36 cellular contexts compared by ENCODE assay signal in the genomic region with DNA sequence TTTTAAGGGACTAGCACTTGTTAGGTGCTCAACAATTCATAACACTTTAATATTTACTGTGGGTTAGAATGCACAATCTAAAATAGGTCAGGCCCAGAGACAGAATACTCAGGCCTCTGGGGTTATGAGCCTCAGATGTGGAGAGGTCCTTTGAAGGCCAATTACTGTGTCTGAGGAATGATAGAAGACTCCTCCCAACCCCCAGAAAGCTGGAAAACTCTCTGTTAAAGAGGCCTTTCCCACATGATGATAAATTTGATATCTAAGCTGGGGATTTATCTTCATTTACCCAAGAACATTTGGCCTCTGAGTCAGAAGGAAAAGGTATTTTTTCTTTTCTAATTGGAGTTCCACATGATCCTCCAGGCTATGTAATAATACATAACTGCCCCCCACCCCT. TPM values are rescaled to one million over a fixed set of nuclear protein-coding genes. Genes with fewer than 3 reads are reported as not detected.
"Had no signal": no experiment of that assay in that cellular context is flagged by ENCODE, and none has a peak within 500 bp of the region (broad histone marks: within the 10 kb centered on the region; RNA-seq: fewer than 3 reads in every experiment).

No MANE protein-coding gene starts in this region.

- H3K4me3 ChIP-seq: breast epithelium, esophagus muscularis mucosa, gastrocnemius medialis, left ventricle myocardium inferior, lung, ovary, sigmoid colon, smooth muscle cell, stomach, thyroid gland, upper lobe of left lung had no signal

- DNase-seq: activated CD4-positive, alpha-beta T cell treated with anti-CD3 and anti-CD28 coated beads for 4 hours; activated CD4-positive, alpha-beta T cell treated with anti-CD3 and anti-CD28 coated beads, Interleukin-2, amount 50 U/mL, for 48 hours; activated CD4-positive, CD25-positive, alpha-beta regulatory T cell; activated CD8-positive, alpha-beta memory T cell treated with anti-CD3 and anti-CD28 coated beads for 24 hours; activated gamma-delta T cell; activated naive CD4-positive, alpha-beta T cell treated with anti-CD3 and anti-CD28 coated beads, Interleukin-2, amount 10 ng/mL, durations not matched to agents 7 days and 5 days; activated naive CD8-positive, alpha-beta T cell treated with anti-CD3 and anti-CD28 coated beads, Interleukin-2, amount 10 ng/mL, durations not matched to agents 7 days and 5 days; amniotic stem cell; endodermal cell; gastrocnemius medialis; glutamatergic neuron; islet precursor cell; left ventricle myocardium inferior; ovary; sigmoid colon; stimulated activated CD4-positive, alpha-beta T cell treated with anti-CD3 and anti-CD28 coated beads, Interleukin-1b, Interleukin-23, amount 100 ng/mL, for 48 hours; stimulated activated CD4-positive, alpha-beta T cell treated with anti-CD3 and anti-CD28 coated beads, Interleukin-4, amount 100 ng/mL, for 4 hours; stimulated activated CD8-positive, alpha-beta memory T cell treated with anti-CD3 and anti-CD28 coated beads, Interleukin-4, amount 100 ng/mL, for 48 hours; stimulated activated naive B cell treated with anti-CD40 and anti-IgM and Interleukin-4, amounts not matched to agents 10 μg/mL and 1 μg/mL and 100 μg/mL, for 72 hours; stomach; T-helper 1 cell; thyroid gland; upper lobe of left lung had no signal

- H3K36me3 Mint-ChIP-seq: activated naive CD4-positive, alpha-beta T cell treated with anti-CD3 and anti-CD28 coated beads, Interleukin-2, amount 10 ng/mL, durations not matched to agents 7 days and 5 days; activated naive CD8-positive, alpha-beta T cell treated with anti-CD3 and anti-CD28 coated beads, Interleukin-2, amount 10 ng/mL, durations not matched to agents 7 days and 5 days had no signal

- H3K36me3 ChIP-seq: breast epithelium, esophagus muscularis mucosa, gastrocnemius medialis, left ventricle myocardium inferior, ovary, sigmoid colon, stomach, thyroid gland, upper lobe of left lung had no signal

- H3K27me3 ChIP-seq: breast epithelium, esophagus muscularis mucosa, gastrocnemius medialis, ovary, sigmoid colon, stomach, thyroid gland, upper lobe of left lung had no signal

- H3K4me1 ChIP-seq: breast epithelium, gastrocnemius medialis, sigmoid colon, stomach, upper lobe of left lung had no signal

- H3K9me3 ChIP-seq: breast epithelium, esophagus muscularis mucosa, gastrocnemius medialis, left ventricle myocardium inferior, ovary, sigmoid colon, stomach, thyroid gland, upper lobe of left lung had no signal

- H3K4me3 Mint-ChIP-seq: activated naive CD4-positive, alpha-beta T cell treated with anti-CD3 and anti-CD28 coated beads, Interleukin-2, amount 10 ng/mL, durations not matched to agents 7 days and 5 days; activated naive CD8-positive, alpha-beta T cell treated with anti-CD3 and anti-CD28 coated beads, Interleukin-2, amount 10 ng/mL, durations not matched to agents 7 days and 5 days; activated T-helper 1 cell treated with anti-CD3 and anti-CD28 coated beads, Interleukin-12 subunit alpha, Interleukin-12 subunit beta, Interleukin-2, Interleukin-4 antibody, amounts not matched to agents 30 ng/mL and 10 ng/mL and 1 ng/mL, durations not matched to agents 14 hours and 24 hours and 36 hours; central memory CD8-positive, alpha-beta T cell; dendritic cell treated with granulocyte-macrophage colony-stimulating factor and Interleukin-4, amounts not matched to agents 40 ng/mL and 50 ng/mL, for 4 days; endodermal cell; nephron; stimulated activated naive B cell treated with anti-CD40 and anti-IgM and Interleukin-4, amounts not matched to agents 10 μg/mL and 1 μg/mL and 100 μg/mL, for 72 hours; T-helper 2 cell treated with Interferon-gamma antibody and Interleukin-4, amounts not matched to agents 5 μg/mL and 100 μg/mL, for 36 hours had no signal

- ATAC-seq: gastrocnemius medialis had no signal

- H3K27me3 Mint-ChIP-seq: activated naive CD8-positive, alpha-beta T cell treated with anti-CD3 and anti-CD28 coated beads, Interleukin-2, amount 10 ng/mL, durations not matched to agents 7 days and 5 days; progenitor cell of endocrine pancreas had no signal

- H3K9me3 Mint-ChIP-seq: activated naive CD4-positive, alpha-beta T cell treated with anti-CD3 and anti-CD28 coated beads, Interleukin-2, amount 10 ng/mL, durations not matched to agents 7 days and 5 days; activated naive CD8-positive, alpha-beta T cell treated with anti-CD3 and anti-CD28 coated beads, Interleukin-2, amount 10 ng/mL, durations not matched to agents 7 days and 5 days; activated T-helper 1 cell treated with anti-CD3 and anti-CD28 coated beads, Interleukin-12 subunit alpha, Interleukin-12 subunit beta, Interleukin-2, Interleukin-4 antibody, amounts not matched to agents 30 ng/mL and 10 ng/mL and 1 ng/mL, durations not matched to agents 14 hours and 24 hours and 36 hours; central memory CD8-positive, alpha-beta T cell; dendritic cell treated with granulocyte-macrophage colony-stimulating factor and Interleukin-4, amounts not matched to agents 40 ng/mL and 50 ng/mL, for 4 days; nephron; stimulated activated naive B cell treated with anti-CD40 and anti-IgM and Interleukin-4, amounts not matched to agents 10 μg/mL and 1 μg/mL and 100 μg/mL, for 72 hours; T-helper 2 cell treated with Interferon-gamma antibody and Interleukin-4, amounts not matched to agents 5 μg/mL and 100 μg/mL, for 36 hours had no signal

- H3K4me1 Mint-ChIP-seq: central memory CD8-positive, alpha-beta T cell; nephron had no signal

- H3K27ac ChIP-seq: breast epithelium, esophagus muscularis mucosa, gastrocnemius medialis, left ventricle myocardium inferior, ovary, sigmoid colon, stomach, thyroid gland, upper lobe of left lung had no signal

- H3K27ac Mint-ChIP-seq: activated naive CD4-positive, alpha-beta T cell treated with anti-CD3 and anti-CD28 coated beads, Interleukin-2, amount 10 ng/mL, durations not matched to agents 7 days and 5 days; activated naive CD8-positive, alpha-beta T cell treated with anti-CD3 and anti-CD28 coated beads, Interleukin-2, amount 10 ng/mL, durations not matched to agents 7 days and 5 days; activated T-helper 1 cell treated with anti-CD3 and anti-CD28 coated beads, Interleukin-12 subunit alpha, Interleukin-12 subunit beta, Interleukin-2, Interleukin-4 antibody, amounts not matched to agents 30 ng/mL and 10 ng/mL and 1 ng/mL, durations not matched to agents 14 hours and 24 hours and 36 hours; dendritic cell treated with granulocyte-macrophage colony-stimulating factor and Interleukin-4, amounts not matched to agents 40 ng/mL and 50 ng/mL, for 4 days; endodermal cell; nephron; progenitor cell of endocrine pancreas; stimulated activated naive B cell treated with anti-CD40 and anti-IgM and Interleukin-4, amounts not matched to agents 10 μg/mL and 1 μg/mL and 100 μg/mL, for 72 hours; T-helper 2 cell treated with Interferon-gamma antibody and Interleukin-4, amounts not matched to agents 5 μg/mL and 100 μg/mL, for 36 hours had no signal

RNA-seq across cellular contexts. Expression of a gene that starts 48.5 kb away (rescaled TPM):
- total RNA-seq: activated naive CD8-positive, alpha-beta T cell treated with anti-CD3 and anti-CD28 coated beads, Interleukin-2, amount 10 ng/mL, durations not matched to agents 7 days and 5 days; activated T-helper 1 cell treated with anti-CD3 and anti-CD28 coated beads, Interleukin-12 subunit alpha, Interleukin-12 subunit beta, Interleukin-2, Interleukin-4 antibody, amounts not matched to agents 30 ng/mL and 10 ng/mL and 1 ng/mL, durations not matched to agents 14 hours and 24 hours and 36 hours; breast epithelium; endodermal cell; esophagus muscularis mucosa; gastrocnemius medialis; left ventricle myocardium inferior; lung; mesenteric fat pad; mucosa of gallbladder; ovary; progenitor cell of endocrine pancreas; renal cortical epithelial cell; sigmoid colon; smooth muscle cell; stomach; thyroid gland; upper lobe of left lung had no signal
- polyA plus RNA-seq: lung, ovary, sigmoid colon, smooth muscle cell, stomach had no signal
